In genomic region chr13:38348890-38349289, GRCh38 we compare ENCODE assay signal across 8 cellular contexts. TPM values are rescaled to one million over a fixed set of nuclear protein-coding genes. Genes with fewer than 3 reads are reported as not detected.
A peak's percentile ranks its signal among the peaks of the same experiment; 100 is the strongest.
DNase-seq lines count a peak whose midpoint lies in the region; ATAC-seq and TF ChIP-seq lines count a peak whose summit lies in the region.

No MANE protein-coding gene starts in this region.

- in situ Hi-C loops in Panc1 (cut with HindIII; ENCODE audit: low pct_unique_long_range_greater_than_20kb, low sequenced_read_pairs) = no loop called here

- H3K36me3 ChIP-seq in Panc1 (ENCODE audit: control insufficient read depth, insufficient read depth, low read length) (peaks cover 8% of the 10 kb centered on the region), body of pancreas (replicated peaks in 1 of 2; ENCODE audit: insufficient read depth in 1 of 2, low read depth in 2 of 2) (no peaks in the 10 kb centered on the region)

- BruUV-seq in Panc1 (replicated peaks; lab: Mats Ljungman, UMichigan) = TSS peak; percentile 87

- peak; percentile 16 for ATAC-seq in HG02885 (IDR thresholded peaks at IDR 0.05; ENCODE audit: poor library complexity, unreplicated experiment)
- ATAC-seq in Panc1 = no peak
- no peak for ATAC-seq in body of pancreas

- DNase-seq in activated naive CD4-positive, alpha-beta T cell treated with Interleukin-2 at 50 U/mL for 16 hours = peak; percentile 35
- no peak for DNase-seq in activated naive CD4-positive, alpha-beta T cell (lab: John Stamatoyannopoulos, UW)
- no peak for DNase-seq in Panc1 (ENCODE audit: low read depth, low spot score)
- DNase-seq in body of pancreas = peak in 1 of 4 donors; percentile 15
- peak; percentile 57 for DNase-seq in kidney glomerular epithelial cell (lab: John Stamatoyannopoulos, UW)
- peak; percentile 56 for DNase-seq in stimulated activated CD4-positive, alpha-beta T cell treated with anti-CD3 and anti-CD28 coated beads, Interleukin-2, amount 100 ng/mL, for 4 hours (ENCODE audit: low read depth)
- DNase-seq in DMS114 treated with DMSO at 0.1 percent for 48 hours (lab: John Stamatoyannopoulos, UW; ENCODE audit: unreplicated experiment) = no peak

- TF ChIP-seq CTCF in Panc1 (IDR thresholded peaks at IDR 0.05) = no peak
- TF ChIP-seq CTCF in body of pancreas (IDR thresholded peaks at IDR 0.05) = no peak

- TF ChIP-seq POLR2A in body of pancreas (IDR thresholded peaks at IDR 0.05) = no peak

- H3K9me3 ChIP-seq in Panc1 (ENCODE audit: control insufficient read depth, insufficient read depth, low read depth, low read length) (no peaks in the 10 kb centered on the region), body of pancreas (no peaks in the 10 kb centered on the region)

- CTCF ChIA-PET in Panc1 (lab: Charles Lee) = no interaction called here

- H3K27me3 ChIP-seq in Panc1 (ENCODE audit: control insufficient read depth, insufficient read depth, low read length) = no peaks in the 10 kb centered on the region
- no peaks in the 10 kb centered on the region for H3K27me3 ChIP-seq in body of pancreas

- H3K4me1 ChIP-seq in Panc1 (ENCODE audit: control insufficient read depth, insufficient read depth, low read length) = peaks cover 8% of the 10 kb centered on the region; the same call in 1 of the 2 replicates
- H3K4me1 ChIP-seq in body of pancreas = peaks cover 27% of the 10 kb centered on the region

- H3K4me3 ChIP-seq in Panc1 (ENCODE audit: low read depth in 2 of 2, low read length in 2 of 2) = peak overlapping the region; percentile 78 to 97
- peak overlapping the region; percentile 3 to 89 for H3K4me3 ChIP-seq in body of pancreas

- intact Hi-C loops in Panc1 (cut with micrococcal nuclease; ENCODE audit: unreplicated experiment) (no loop called here), body of pancreas (cut with DNase I) (no loop called here)

- peak overlapping the region; percentile 94 for H3K27ac ChIP-seq in Panc1 (ENCODE audit: low read length)
- peak overlapping the region; percentile 86 to 98 (median 94) for H3K27ac ChIP-seq in body of pancreas

- POLR2A ChIA-PET in Panc1 (lab: Charles Lee) = no interaction called here

- 0 to 1% methylated on average over 11 of the region's 11 CpGs for WGBS in body of pancreas, 2 donors

RNA-seq across cellular contexts. Expression of gene UFM1, which starts 0.8 kb away (rescaled TPM):
- 34.6 TPM for total RNA-seq in Panc1 (2021; ENCODE audit: unreplicated experiment)
- polyA plus RNA-seq in Panc1 (2012; ENCODE audit: insufficient read length) = 25.7 TPM
- total RNA-seq in body of pancreas = 10 to 100 TPM; 44.8 to 65.9 TPM

Comparison
In these comparisons a context has a peak if more than half of its experiments do, and no peak if none do; other contexts are left out.
1. DNase-seq: peak in activated naive CD4-positive, alpha-beta T cell treated with Interleukin-2 at 50 U/mL for 16 hours (single experiment), kidney glomerular epithelial cell (single experiment) and stimulated activated CD4-positive, alpha-beta T cell treated with anti-CD3 and anti-CD28 coated beads, Interleukin-2, amount 100 ng/mL, for 4 hours (single experiment); none in activated naive CD4-positive, alpha-beta T cell (0 of 4), Panc1 (single experiment) and DMS114 treated with DMSO at 0.1 percent for 48 hours (single experiment).